In the genomic region with DNA sequence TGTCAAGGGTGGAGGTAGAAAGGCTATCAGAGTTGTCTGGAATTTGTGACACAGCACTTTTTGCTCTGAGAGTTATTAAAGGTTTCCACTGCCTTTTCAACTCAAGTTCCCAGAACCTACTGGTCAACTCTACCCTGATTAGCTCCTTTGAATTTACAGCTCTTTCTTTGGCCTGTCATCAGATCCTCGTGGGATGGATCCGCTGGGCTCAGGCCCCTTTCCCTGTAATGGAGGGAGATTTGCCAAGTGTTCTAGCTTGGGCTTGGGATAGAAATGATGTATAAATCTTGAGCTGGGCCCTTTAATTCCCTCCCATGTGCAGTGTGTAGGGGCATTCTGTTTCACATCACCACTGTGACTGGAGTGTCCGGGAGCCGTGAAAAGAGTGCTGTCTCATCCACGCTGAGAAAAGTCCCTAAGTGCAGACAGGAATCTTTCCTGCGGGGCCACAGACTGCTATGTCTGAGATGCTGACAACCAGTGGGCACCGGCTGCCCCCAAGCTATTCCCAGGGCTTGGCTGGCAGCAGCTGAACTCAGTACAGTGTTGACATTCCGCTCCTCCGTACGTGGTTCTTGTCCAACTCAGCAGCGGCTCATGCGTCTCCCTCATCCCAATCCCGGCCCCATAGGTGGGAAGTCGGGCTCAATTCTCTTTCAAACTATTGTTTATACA, we compare ENCODE assay signal across 20 cellular contexts. TPM values are rescaled to one million over a fixed set of nuclear protein-coding genes. Genes with fewer than 3 reads are reported as not detected.
A peak's percentile ranks its signal among the peaks of the same experiment; 100 is the strongest.
DNase-seq lines count a peak whose midpoint lies in the region; ATAC-seq and TF ChIP-seq lines count a peak whose summit lies in the region.
"Had no signal": no experiment of that assay in that cellular context is flagged by ENCODE, and none has a peak within 500 bp of the region (broad histone marks: within the 10 kb centered on the region; RNA-seq: fewer than 3 reads in every experiment).

No MANE protein-coding gene starts in this region.

- intact Hi-C loops in PC-9 (cut with micrococcal nuclease; ENCODE audit: unreplicated experiment) (no loop called here), lower lobe of right lung (cut with DNase I) (no loop called here), stomach (cut with DNase I; ENCODE audit: low total_unique reads) (no loop called here)

- no peaks in the 10 kb centered on the region for H3K79me2 ChIP-seq in PC-9 (ENCODE audit: low read depth)

- CTCF ChIA-PET in PC-9 (lab: Charles Lee) = no interaction called here

- WGBS in stomach, 5 donors = 21 to 38% (median 27%) methylated on average over 13 to 14 of the region's 14 CpGs

- no peak for TF ChIP-seq EP300 in stomach (IDR thresholded peaks at IDR 0.05)

- ATAC-seq in lower lobe of right lung (peak; percentile 59 to 85), GM18909 (IDR thresholded peaks at IDR 0.05; ENCODE audit: poor library complexity, unreplicated experiment) (no peak)

- BruUV-seq in PC-9 (replicated peaks; lab: Mats Ljungman, UMichigan) = no TSS peak

- H3K27ac ChIP-seq in PC-9 (no peak overlapping the region), lower lobe of right lung (no peak overlapping the region), stomach (peak overlapping the region in 1 of 5 donors; percentile 26)
- H3K27ac ChIP-seq: suprapubic skin had no signal

- no peaks in the 10 kb centered on the region for H3F3A ChIP-seq in PC-9 (ENCODE audit: insufficient read depth, low read depth)

- H3K36me3 ChIP-seq in H7 (replicated peaks; ENCODE audit: control insufficient read depth, insufficient read depth, low read length) = no peaks in the 10 kb centered on the region
- no peaks in the 10 kb centered on the region for H3K36me3 ChIP-seq in PC-9 (ENCODE audit: low read depth)
- H3K36me3 ChIP-seq in lower lobe of right lung = no peaks in the 10 kb centered on the region
- no peaks in the 10 kb centered on the region for H3K36me3 ChIP-seq in stomach
- H3K36me3 ChIP-seq: suprapubic skin had no signal

- no peak for TF ChIP-seq POLR2A in stomach (IDR thresholded peaks at IDR 0.05)

- H3K4me3 ChIP-seq in H7 (ENCODE audit: insufficient read depth, low read depth, low read length) (no peak overlapping the region), PC-9 (no peak overlapping the region), lower lobe of right lung (peak overlapping the region; percentile 22), stomach (peak overlapping the region; percentile 3 to 32 (median 23))
- H3K4me3 ChIP-seq: suprapubic skin had no signal

- no peaks in the 10 kb centered on the region; the same call in 1 of the 2 replicates for H4K20me1 ChIP-seq in PC-9 (ENCODE audit: insufficient read depth)

- no peaks in the 10 kb centered on the region for H3K9me2 ChIP-seq in PC-9 (ENCODE audit: insufficient read depth)

- H3K27me3 ChIP-seq in H7 (ENCODE audit: control insufficient read depth, insufficient read depth, low read length) (no peaks in the 10 kb centered on the region), PC-9 (ENCODE audit: insufficient read depth, low read depth) (peaks cover 26% of the 10 kb centered on the region), lower lobe of right lung (ENCODE audit: low read depth) (no peaks in the 10 kb centered on the region), stomach (no peaks in the 10 kb centered on the region)
- H3K27me3 ChIP-seq: suprapubic skin had no signal

- TF ChIP-seq CTCF in PC-9 (conservative IDR thresholded peaks at IDR 0.05) (no peak), lower lobe of right lung (IDR thresholded peaks at IDR 0.05) (no peak), stomach (IDR thresholded peaks at IDR 0.05) (no peak)

- no peaks in the 10 kb centered on the region for H3K4me1 ChIP-seq in PC-9 (replicated peaks; ENCODE audit: insufficient read depth)
- no peaks in the 10 kb centered on the region for H3K4me1 ChIP-seq in lower lobe of right lung
- peaks cover 0 to 13% (median 7%) of the 10 kb centered on the region in 4 donors for H3K4me1 ChIP-seq in stomach
- H3K4me1 ChIP-seq: suprapubic skin had no signal

- H3K4me2 ChIP-seq in PC-9 = peak overlapping the region; percentile 57; the same call in 1 of the 2 replicates

- POLR2A ChIA-PET in PC-9 (lab: Charles Lee; ENCODE audit: unreplicated experiment) = no interaction called here

- peak; percentile 31 for DNase-seq in H7
- no peak for DNase-seq in PC-9
- no peak for DNase-seq in lower lobe of right lung
- DNase-seq in stomach = peak; percentile 26
- no peak for DNase-seq in NCI-H82 (lab: John Stamatoyannopoulos, UW)
- DNase-seq in NCI-H748 (lab: John Stamatoyannopoulos, UW; ENCODE audit: unreplicated experiment) = no peak
- DNase-seq: activated CD4-positive, alpha-beta T cell treated with anti-CD3 and anti-CD28 coated beads for 4 hours; activated CD8-positive, alpha-beta memory T cell treated with anti-CD3 and anti-CD28 coated beads, Interleukin-2, amount 50 U/mL, for 4 hours; activated naive CD8-positive, alpha-beta T cell treated with anti-CD3 and anti-CD28 coated beads, Interleukin-2, amount 10 ng/mL, durations not matched to agents 7 days and 5 days; CD4-positive, alpha-beta memory T cell; DMS153; effector CD4-positive, alpha-beta T cell; foreskin melanocyte; GF-D8; NCI-H1694 treated with DMSO at 0.1 percent for 48 hours; T-helper 1 cell had no signal

- H2AFZ ChIP-seq in PC-9 = no peak overlapping the region

- no peaks in the 10 kb centered on the region for H3K9me3 ChIP-seq in PC-9 (ENCODE audit: insufficient read depth, low read depth)
- no peaks in the 10 kb centered on the region for H3K9me3 ChIP-seq in lower lobe of right lung
- H3K9me3 ChIP-seq in stomach = no peaks in the 10 kb centered on the region
- H3K9me3 ChIP-seq: suprapubic skin had no signal

RNA-seq across cellular contexts. Expression of a gene that starts 46.9 kb away (rescaled TPM):
- 24.5 and 32.3 TPM in 2 replicates for total RNA-seq in H7 (2014; rRNA removed; shearing (Covaris generic))
- total RNA-seq in PC-9 (2021) (not detected in 2 replicates), lower lobe of right lung (13.1 TPM), stomach (10 to 100 TPM in 3 of 5 donors, 1 to 10 TPM in 2; 2.7 to 33.8 (median 15.2) TPM)
- 1 to 10 TPM in 2 of 3 donors, under 1 TPM in 1; 0.73 to 3.7 (median 2.7) TPM for polyA plus RNA-seq in stomach
- total RNA-seq: activated naive CD8-positive, alpha-beta T cell treated with anti-CD3 and anti-CD28 coated beads, Interleukin-2, amount 10 ng/mL, durations not matched to agents 7 days and 5 days; activated T-helper 2 cell treated with anti-CD3 and anti-CD28 coated beads, Interferon-gamma antibody, Interleukin-2, Interleukin-4, amounts not matched to agents 10 μg/mL and 5 μg/mL and 100 μg/mL, durations not matched to agents 14 hours and 24 hours and 36 hours; CD4-positive, alpha-beta memory T cell; natural killer cell treated with Interleukin-12 subunit alpha and Interleukin-12 subunit beta and Interleukin-15 and Interleukin-18, amount 100 ng/mL, for 72 hours had no signal
- polyA plus RNA-seq: CD4-positive, alpha-beta memory T cell had no signal

Comparison
In these comparisons a context has a peak if more than half of its experiments do, and no peak if none do; other contexts are left out.
1. DNase-seq: peak in H7 (single experiment) and stomach (single experiment); none in PC-9 (0 of 2), lower lobe of right lung (single experiment), NCI-H82 (single experiment) and NCI-H748 (single experiment).
2. H3K4me3 ChIP-seq: peak in lower lobe of right lung (single experiment) and stomach (4 of 4); none in H7 (single experiment) and PC-9 (single experiment).